ENCODE assay signal across 21 cellular contexts in genomic region chr21:44529503-44530125, GRCh38. TPM values are rescaled to one million over a fixed set of nuclear protein-coding genes. Genes with fewer than 3 reads are reported as not detected.
DNase-seq lines count a peak whose midpoint lies in the region; ATAC-seq and TF ChIP-seq lines count a peak whose summit lies in the region.
"Had no signal": no experiment of that assay in that cellular context is flagged by ENCODE, and none has a peak within 500 bp of the region (broad histone marks: within the 10 kb centered on the region; RNA-seq: fewer than 3 reads in every experiment).

No MANE protein-coding gene starts in this region.

- no peaks in the 10 kb centered on the region for H3K9me3 Mint-ChIP-seq in natural killer cell treated with Interleukin-12 subunit alpha and Interleukin-12 subunit beta and Interleukin-15 and Interleukin-18, amount 100 ng/mL, for 72 hours
- H3K9me3 Mint-ChIP-seq in natural killer cell: no peaks in the 10 kb centered on the region
- H3K9me3 Mint-ChIP-seq: CD8-positive, alpha-beta memory T cell had no signal

- no peak overlapping the region for H4K8ac ChIP-seq in neuronal stem cell (ENCODE audit: low read depth, low read length)

- H3K36me3 Mint-ChIP-seq in natural killer cell treated with Interleukin-12 subunit alpha and Interleukin-12 subunit beta and Interleukin-15 and Interleukin-18, amount 100 ng/mL, for 72 hours: no peaks in the 10 kb centered on the region
- H3K36me3 Mint-ChIP-seq in natural killer cell: no peaks in the 10 kb centered on the region
- H3K36me3 Mint-ChIP-seq: CD8-positive, alpha-beta memory T cell had no signal

- peak; percentile 26 for DNase-seq in activated CD4-positive, CD25-positive, alpha-beta regulatory T cell treated with anti-CD3 and anti-CD28 coated beads, Interleukin-2, amount 50 U/mL, for 72 hours
- no peak for DNase-seq in activated CD4-positive, CD25-positive, alpha-beta regulatory T cell (lab: John Stamatoyannopoulos, UW)
- DNase-seq in natural killer cell treated with Interleukin-12 subunit alpha and Interleukin-12 subunit beta and Interleukin-15 and Interleukin-18, amount 100 ng/mL, for 72 hours (ENCODE audit: low spot score): peak; percentile 59
- DNase-seq in natural killer cell (no peak), neuronal stem cell (ENCODE audit: low spot score) (no peak), aorta (peak; percentile 28 to 54), pons (ENCODE audit: low spot score) (no peak)
- no peak for DNase-seq in central memory CD4-positive, alpha-beta T cell
- DNase-seq: 8988T; CD8-positive, alpha-beta memory T cell; HFFc6; MM.1S; NCI-H1105; NCI-H187; NCI-H446 treated with DMSO at 0.1 percent for 48 hours; NCI-H748 treated with DMSO at 0.1 percent for 48 hours; PC-3 had no signal

- H3K23ac ChIP-seq in neuronal stem cell (ENCODE audit: low read depth, low read length, poor library complexity): no peak overlapping the region

- H2BK120ac ChIP-seq in neuronal stem cell (ENCODE audit: low read depth, low read length): no peak overlapping the region

- intact Hi-C loops in natural killer cell (cut with micrococcal nuclease) (no loop called here), aorta (cut with DNase I) (no loop called here)

- no peak overlapping the region for H3K14ac ChIP-seq in neuronal stem cell (ENCODE audit: low read length)

- no peak overlapping the region for H3K4ac ChIP-seq in neuronal stem cell (ENCODE audit: low read length)

- H2AK5ac ChIP-seq in neuronal stem cell (ENCODE audit: low read depth, low read length): peak overlapping the region; percentile 6

- H2BK15ac ChIP-seq in neuronal stem cell (ENCODE audit: low read length): peak overlapping the region; percentile 51

- no CpG with 5 or more reads among the region's 23 CpGs for WGBS in neuronal stem cell (ENCODE audit: extremely low coverage in 2 of 2, insufficient read length in 2 of 2, insufficient replicate concordance in 1 of 2), 2 donors
- 83 to 87% methylated on average over 20 to 23 of the region's 23 CpGs for WGBS in aorta, 2 donors

- no peak overlapping the region for H3K27ac Mint-ChIP-seq in natural killer cell treated with Interleukin-12 subunit alpha and Interleukin-12 subunit beta and Interleukin-15 and Interleukin-18, amount 100 ng/mL, for 72 hours
- H3K27ac Mint-ChIP-seq in natural killer cell: no peak overlapping the region
- H3K27ac Mint-ChIP-seq: GM23338, HFFc6 had no signal

- H3K27me3 ChIP-seq in neuronal stem cell (ENCODE audit: control insufficient read depth in 3 of 3, insufficient read depth in 3 of 3, low read depth in 1 of 3, low read length in 3 of 3) (peaks cover 0 to 19% (median 0%) of the 10 kb centered on the region in 3 experiments), aorta (ENCODE audit: control insufficient read depth in 1 of 2, insufficient read depth in 2 of 2, low read length in 1 of 2) (no peaks in the 10 kb centered on the region)
- H3K27me3 ChIP-seq: BLaER1 had no signal

- H3K27me3 Mint-ChIP-seq in natural killer cell treated with Interleukin-12 subunit alpha and Interleukin-12 subunit beta and Interleukin-15 and Interleukin-18, amount 100 ng/mL, for 72 hours: no peaks in the 10 kb centered on the region
- no peaks in the 10 kb centered on the region for H3K27me3 Mint-ChIP-seq in natural killer cell (ENCODE audit: low read depth in 2 of 2)

- H2BK5ac ChIP-seq in neuronal stem cell (ENCODE audit: low read length): peak overlapping the region; percentile 89

- peak overlapping the region; percentile 77 for H3K18ac ChIP-seq in neuronal stem cell (ENCODE audit: low read length)

- no peak overlapping the region for H2BK12ac ChIP-seq in neuronal stem cell (ENCODE audit: low read length)

- H3K4me2 ChIP-seq in neuronal stem cell (ENCODE audit: insufficient read depth, low read length, poor library complexity, severe bottlenecking): no peak overlapping the region
- H3K4me2 ChIP-seq: BLaER1, GM23338, KMS-11 had no signal

- no peak for TF ChIP-seq CTCF in natural killer cell (IDR thresholded peaks at IDR 0.05)

- H3K79me1 ChIP-seq in neuronal stem cell (ENCODE audit: low read depth, low read length): no peaks in the 10 kb centered on the region

- H4K91ac ChIP-seq in neuronal stem cell (ENCODE audit: low read depth, low read length, poor library complexity): no peak overlapping the region

- H3K36me3 ChIP-seq in neuronal stem cell (replicated peaks in 1 of 2; ENCODE audit: control insufficient read depth in 2 of 2, insufficient read depth in 2 of 2, low read length in 2 of 2) (no peaks in the 10 kb centered on the region), aorta (ENCODE audit: control insufficient read depth in 1 of 2, insufficient read depth in 2 of 2, low read length in 1 of 2) (no peaks in the 10 kb centered on the region)
- H3K36me3 ChIP-seq: BLaER1 had no signal

- peaks cover 0 to 2% of the 10 kb centered on the region in 2 donors for H3K9me3 ChIP-seq in neuronal stem cell (replicated peaks in 1 of 2; ENCODE audit: control insufficient read depth in 2 of 2, insufficient read depth in 1 of 2, low read depth in 1 of 2, low read length in 2 of 2)
- no peaks in the 10 kb centered on the region for H3K9me3 ChIP-seq in aorta (ENCODE audit: control insufficient read depth, low read length)

- H2AFZ ChIP-seq in neuronal stem cell (ENCODE audit: low read length): no peak overlapping the region
- H2AFZ ChIP-seq: GM23338 had no signal

- H3K4me1 Mint-ChIP-seq in natural killer cell treated with Interleukin-12 subunit alpha and Interleukin-12 subunit beta and Interleukin-15 and Interleukin-18, amount 100 ng/mL, for 72 hours (ENCODE audit: low read depth in 2 of 2): peaks cover 0 to 2% of the 10 kb centered on the region in 2 donors
- peaks cover 0 to 5% of the 10 kb centered on the region in 2 donors for H3K4me1 Mint-ChIP-seq in natural killer cell
- H3K4me1 Mint-ChIP-seq: CD8-positive, alpha-beta memory T cell had no signal

- no peak overlapping the region for H3K27ac ChIP-seq in neuronal stem cell (replicated peaks; ENCODE audit: low read length)
- H3K27ac ChIP-seq in aorta (ENCODE audit: low read depth in 1 of 2, low read length in 2 of 2): no peak overlapping the region
- H3K27ac ChIP-seq: BLaER1, KMS-11 had no signal

- no peak overlapping the region for H3K4me3 Mint-ChIP-seq in natural killer cell treated with Interleukin-12 subunit alpha and Interleukin-12 subunit beta and Interleukin-15 and Interleukin-18, amount 100 ng/mL, for 72 hours
- no peak overlapping the region for H3K4me3 Mint-ChIP-seq in natural killer cell
- H3K4me3 Mint-ChIP-seq: CD8-positive, alpha-beta memory T cell; GM23338; HFFc6 had no signal

- no peak for ATAC-seq in natural killer cell treated with Interleukin-12 subunit alpha and Interleukin-12 subunit beta and Interleukin-15 and Interleukin-18, amount 100 ng/mL, for 72 hours
- ATAC-seq in natural killer cell (no peak), aorta (ENCODE audit: low FRiP score) (no peak)
- ATAC-seq: GM23338, PC-3 had no signal

- H3K4me3 ChIP-seq in neuronal stem cell (ENCODE audit: low read length in 2 of 2) (no peak overlapping the region), aorta (ENCODE audit: low read length in 2 of 2) (no peak overlapping the region)
- H3K4me3 ChIP-seq: BLaER1, GM23338 had no signal

- H3K4me1 ChIP-seq in neuronal stem cell (ENCODE audit: control insufficient read depth in 2 of 2, insufficient read depth in 1 of 2, low read depth in 1 of 2, low read length in 2 of 2): no peaks in the 10 kb centered on the region
- no peaks in the 10 kb centered on the region for H3K4me1 ChIP-seq in aorta (ENCODE audit: control insufficient read depth in 1 of 2, insufficient read depth in 2 of 2, low read length in 2 of 2)
- H3K4me1 ChIP-seq: BLaER1 had no signal

- no peak overlapping the region for H3K9ac ChIP-seq in neuronal stem cell (ENCODE audit: low read depth, low read length, poor library complexity)
- H3K9ac ChIP-seq: BLaER1, KMS-11 had no signal

RNA-seq across cellular contexts. Expression of gene KRTAP10-1, which starts 10.4 kb away (rescaled TPM):
- not detected for total RNA-seq in natural killer cell treated with Interleukin-12 subunit alpha and Interleukin-12 subunit beta and Interleukin-15 and Interleukin-18, amount 100 ng/mL, for 72 hours
- total RNA-seq in natural killer cell (not detected), aorta (not detected)
- polyA plus RNA-seq in neuronal stem cell (2013, experiment 1 of 2): not detected
- not detected for polyA plus RNA-seq in neuronal stem cell (2013, experiment 2 of 2)
- polyA plus RNA-seq in aorta: not detected
- total RNA-seq: CD8-positive, alpha-beta memory T cell; Daoy; GM23338; HFFc6; PC-3 had no signal
- polyA plus RNA-seq: CD8-positive, alpha-beta memory T cell; GM23338 had no signal

RNA-seq across cellular contexts. Expression of gene KRTAP10-2, which starts 21.7 kb away (rescaled TPM):
- not detected for total RNA-seq in natural killer cell treated with Interleukin-12 subunit alpha and Interleukin-12 subunit beta and Interleukin-15 and Interleukin-18, amount 100 ng/mL, for 72 hours
- total RNA-seq in natural killer cell (not detected), aorta (not detected)
- not detected for polyA plus RNA-seq in neuronal stem cell (2013, experiment 1 of 2)
- polyA plus RNA-seq in neuronal stem cell (2013, experiment 2 of 2): not detected
- not detected for polyA plus RNA-seq in aorta
- total RNA-seq: CD8-positive, alpha-beta memory T cell; Daoy; GM23338; HFFc6; PC-3 had no signal
- polyA plus RNA-seq: CD8-positive, alpha-beta memory T cell had no signal

RNA-seq across cellular contexts. Expression of gene KRTAP10-3, which starts 29.0 kb away (rescaled TPM):
- not detected for total RNA-seq in natural killer cell treated with Interleukin-12 subunit alpha and Interleukin-12 subunit beta and Interleukin-15 and Interleukin-18, amount 100 ng/mL, for 72 hours
- total RNA-seq in natural killer cell: not detected
- polyA plus RNA-seq in neuronal stem cell (2013, experiment 1 of 2): not detected
- polyA plus RNA-seq in neuronal stem cell (2013, experiment 2 of 2): not detected
- total RNA-seq in aorta: not detected
- polyA plus RNA-seq in aorta: not detected
- total RNA-seq: CD8-positive, alpha-beta memory T cell; Daoy; GM23338; HFFc6; PC-3 had no signal
- polyA plus RNA-seq: CD8-positive, alpha-beta memory T cell; GM23338 had no signal

RNA-seq across cellular contexts. Expression of gene KRTAP10-4, which starts 43.9 kb away (rescaled TPM):
- not detected for total RNA-seq in natural killer cell treated with Interleukin-12 subunit alpha and Interleukin-12 subunit beta and Interleukin-15 and Interleukin-18, amount 100 ng/mL, for 72 hours
- not detected for total RNA-seq in natural killer cell
- not detected for polyA plus RNA-seq in neuronal stem cell (2013, experiment 1 of 2)
- polyA plus RNA-seq in neuronal stem cell (2013, experiment 2 of 2): 0.01 TPM
- not detected for total RNA-seq in aorta
- not detected for polyA plus RNA-seq in aorta
- total RNA-seq: CD8-positive, alpha-beta memory T cell; Daoy; GM23338; HFFc6; PC-3 had no signal
- polyA plus RNA-seq: CD8-positive, alpha-beta memory T cell; GM23338 had no signal

RNA-seq across cellular contexts. Expression of gene KRTAP10-5, which starts 50.8 kb away (rescaled TPM):
- total RNA-seq in natural killer cell treated with Interleukin-12 subunit alpha and Interleukin-12 subunit beta and Interleukin-15 and Interleukin-18, amount 100 ng/mL, for 72 hours: not detected
- total RNA-seq in natural killer cell: not detected
- not detected for polyA plus RNA-seq in neuronal stem cell (2013, experiment 1 of 2)
- polyA plus RNA-seq in neuronal stem cell (2013, experiment 2 of 2): not detected
- not detected for total RNA-seq in aorta
- polyA plus RNA-seq in aorta: not detected
- total RNA-seq: CD8-positive, alpha-beta memory T cell; Daoy; GM23338; HFFc6; PC-3 had no signal
- polyA plus RNA-seq: CD8-positive, alpha-beta memory T cell; GM23338 had no signal

Comparison
In these comparisons a context has a peak if more than half of its experiments do, and no peak if none do; other contexts are left out.
1. DNase-seq: peak in activated CD4-positive, CD25-positive, alpha-beta regulatory T cell treated with anti-CD3 and anti-CD28 coated beads, Interleukin-2, amount 50 U/mL, for 72 hours (single experiment), natural killer cell treated with Interleukin-12 subunit alpha and Interleukin-12 subunit beta and Interleukin-15 and Interleukin-18, amount 100 ng/mL, for 72 hours (single experiment) and aorta (2 of 2); none in activated CD4-positive, CD25-positive, alpha-beta regulatory T cell (0 of 4), natural killer cell (single experiment), neuronal stem cell (single experiment), pons (single experiment) and central memory CD4-positive, alpha-beta T cell (single experiment).